In the genomic region with DNA sequence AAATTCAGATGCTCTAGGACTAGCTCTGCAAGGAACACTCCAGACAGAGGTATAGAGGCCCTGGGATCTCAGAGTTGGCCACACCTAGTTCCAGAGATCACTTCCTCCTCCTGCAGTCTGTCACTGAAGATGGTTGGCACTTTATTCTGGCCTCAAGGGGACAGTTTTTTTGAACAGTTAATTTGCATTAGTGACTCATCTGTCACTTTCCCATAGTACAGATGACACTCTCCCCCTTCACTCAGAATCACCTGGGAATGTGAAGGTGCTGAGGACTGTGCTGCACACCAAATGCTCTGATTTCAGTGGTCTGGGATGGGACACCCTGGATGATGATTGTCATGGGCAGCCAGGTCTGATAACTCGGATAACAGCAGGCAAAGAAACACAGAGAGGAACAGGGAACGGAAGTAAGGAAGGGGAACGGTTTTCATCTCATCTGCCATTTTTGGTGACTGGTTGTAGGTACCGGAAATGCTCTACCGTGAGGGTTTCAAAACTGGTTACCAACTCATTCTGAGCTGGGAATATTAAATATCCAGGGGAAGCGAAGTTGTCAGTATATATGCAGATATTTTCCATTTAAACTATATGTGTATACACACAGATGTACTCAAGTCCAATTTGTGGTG, we compare ENCODE assay signal across 9 cellular contexts.
A peak's percentile ranks its signal among the peaks of the same experiment; 100 is the strongest.
DNase-seq lines count a peak whose midpoint lies in the region; ATAC-seq lines count a peak whose summit lies in the region.
"Had no signal": no experiment of that assay in that cellular context is flagged by ENCODE, and none has a peak within 500 bp of the region (broad histone marks: within the 10 kb centered on the region; RNA-seq: fewer than 3 reads in every experiment).

No MANE protein-coding gene starts in this region.

- ATAC-seq in GM18907 (IDR thresholded peaks at IDR 0.05; ENCODE audit: unreplicated experiment): peak; percentile 92
- peak; percentile 97 for ATAC-seq in GM21723 (IDR thresholded peaks at IDR 0.05; ENCODE audit: unreplicated experiment)
- peak; percentile 91 for ATAC-seq in HG03520 (IDR thresholded peaks at IDR 0.05; ENCODE audit: unreplicated experiment)
- peak; percentile 83 for ATAC-seq in left colon
- no peak for ATAC-seq in Right ventricle myocardium inferior

- intact Hi-C loops in left colon (cut with DNase I, micrococcal nuclease) (no loop called here), Right ventricle myocardium inferior (cut with DNase I) (loop anchor here (10.0 kb wide), 1 partner anchor 46 kb away; no protein-coding TSS in a partner anchor)

- DNase-seq in left colon: no peak
- no peak for DNase-seq in SIG-M5 treated with dmso at 0.1 percent for 504 hours (lab: John Stamatoyannopoulos, UW; ENCODE audit: unreplicated experiment)
- no peak for DNase-seq in Right ventricle myocardium inferior (ENCODE audit: missing footprints)
- no peak for DNase-seq in DMS 273 treated with DMSO at 0.1 percent for 48 hours (lab: John Stamatoyannopoulos, UW)
- DNase-seq in stimulated activated CD4-positive, alpha-beta T cell treated with anti-CD3 and anti-CD28 coated beads, Interleukin-4, amount 100 ng/mL, for 1 hour: no peak
- DNase-seq: naive B cell had no signal
